Comparison of ENCODE assay signal across 24 cellular contexts in the genomic region with DNA sequence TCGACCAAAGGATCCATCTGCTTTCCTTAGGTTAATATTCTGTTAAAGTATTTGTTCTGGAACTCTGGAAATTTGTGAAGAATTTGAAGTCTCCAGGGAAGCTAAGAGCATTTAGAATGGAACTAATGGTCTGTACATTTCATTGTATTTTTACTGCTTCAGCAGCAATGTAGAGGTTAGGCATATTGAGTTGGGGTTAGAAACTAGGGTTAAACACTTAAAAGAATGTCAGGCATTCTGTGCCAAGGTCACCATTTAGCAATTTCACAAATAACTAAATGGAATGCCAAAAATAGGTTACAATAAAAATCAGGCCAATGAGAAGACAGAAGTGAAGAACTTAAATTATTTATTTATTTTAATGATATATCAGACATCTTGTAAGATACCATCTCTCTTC.
"Had no signal": no experiment of that assay in that cellular context is flagged by ENCODE, and none has a peak within 500 bp of the region (broad histone marks: within the 10 kb centered on the region; RNA-seq: fewer than 3 reads in every experiment).

No MANE protein-coding gene starts in this region.

- H3K4me3 ChIP-seq: heart right ventricle, hepatocyte, left ventricle myocardium inferior, lung, psoas muscle, right atrium auricular region, right lobe of liver, skin epidermis, tibial nerve, upper lobe of left lung had no signal

- H2AFZ ChIP-seq: hepatocyte, parathyroid adenoma had no signal

- H3K27ac Mint-ChIP-seq: naive thymus-derived CD8-positive, alpha-beta T cell; stimulated activated effector memory CD8-positive, alpha-beta T cell treated with anti-CD3 and anti-CD28 coated beads, Interleukin-12 subunit alpha, Interleukin-12 subunit beta, amount 100 ng/mL, for 72 hours; stimulated activated naive CD8-positive, alpha-beta T cell treated with anti-CD3 and anti-CD28 coated beads, Interleukin-15, amount 100 ng/mL, for 72 hours had no signal

- H3K9ac ChIP-seq: parathyroid adenoma had no signal

- DNase-seq: heart right ventricle; islet precursor cell; left ventricle myocardium inferior; naive thymus-derived CD8-positive, alpha-beta T cell; nucleus accumbens; psoas muscle; right lobe of liver; stimulated activated CD4-positive, alpha-beta T cell treated with anti-CD3 and anti-CD28 coated beads, Interleukin-12 subunit alpha, Interleukin-12 subunit beta, amount 100 ng/mL, for 4 hours; stimulated activated CD4-positive, alpha-beta T cell treated with anti-CD3 and anti-CD28 coated beads, Interleukin-15, amount 100 ng/mL, for 24 hours; stimulated activated CD4-positive, alpha-beta T cell treated with anti-CD3 and anti-CD28 coated beads, Interleukin-2, amount 100 ng/mL, for 24 hours; stimulated activated CD4-positive, alpha-beta T cell treated with anti-CD3 and anti-CD28 coated beads, Interleukin-4, amount 100 ng/mL, for 1 hour; stimulated activated naive CD4-positive, alpha-beta T cell treated with Interleukin-2 at 50 U/mL for 16 hours; stimulated activated naive CD8-positive, alpha-beta T cell treated with anti-CD3 and anti-CD28 coated beads, Interleukin-15, amount 100 ng/mL, for 72 hours; substantia nigra; upper lobe of left lung had no signal

- H3K4me1 Mint-ChIP-seq: naive thymus-derived CD8-positive, alpha-beta T cell; neural crest cell; stimulated activated effector memory CD8-positive, alpha-beta T cell treated with anti-CD3 and anti-CD28 coated beads, Interleukin-12 subunit alpha, Interleukin-12 subunit beta, amount 100 ng/mL, for 72 hours; stimulated activated naive CD8-positive, alpha-beta T cell treated with anti-CD3 and anti-CD28 coated beads, Interleukin-15, amount 100 ng/mL, for 72 hours had no signal

- H3K36me3 Mint-ChIP-seq: naive thymus-derived CD8-positive, alpha-beta T cell; stimulated activated effector memory CD8-positive, alpha-beta T cell treated with anti-CD3 and anti-CD28 coated beads, Interleukin-12 subunit alpha, Interleukin-12 subunit beta, amount 100 ng/mL, for 72 hours had no signal

- H3K27ac ChIP-seq: heart right ventricle, hepatocyte, left ventricle myocardium inferior, parathyroid adenoma, psoas muscle, right atrium auricular region, right lobe of liver, skin epidermis, tibial nerve, upper lobe of left lung had no signal

- H3K4me1 ChIP-seq: heart right ventricle, left ventricle myocardium inferior, parathyroid adenoma, psoas muscle, right atrium auricular region, upper lobe of left lung had no signal

- H3K36me3 ChIP-seq: heart right ventricle, left ventricle myocardium inferior, right atrium auricular region, right lobe of liver, tibial nerve, upper lobe of left lung had no signal

- H3K9me3 ChIP-seq: heart right ventricle, left ventricle myocardium inferior, psoas muscle, right atrium auricular region, right lobe of liver, tibial nerve, upper lobe of left lung had no signal

- H3K27me3 Mint-ChIP-seq: stimulated activated naive CD8-positive, alpha-beta T cell treated with anti-CD3 and anti-CD28 coated beads, Interleukin-15, amount 100 ng/mL, for 72 hours had no signal

- H3K9me3 Mint-ChIP-seq: nephron; neural crest cell; stimulated activated naive CD8-positive, alpha-beta T cell treated with anti-CD3 and anti-CD28 coated beads, Interleukin-15, amount 100 ng/mL, for 72 hours had no signal

- H3K27me3 ChIP-seq: heart right ventricle, hepatocyte, right atrium auricular region, right lobe of liver, tibial nerve, upper lobe of left lung had no signal

- H3K4me3 Mint-ChIP-seq: naive thymus-derived CD8-positive, alpha-beta T cell; nephron; neural crest cell; stimulated activated effector memory CD8-positive, alpha-beta T cell treated with anti-CD3 and anti-CD28 coated beads, Interleukin-12 subunit alpha, Interleukin-12 subunit beta, amount 100 ng/mL, for 72 hours; stimulated activated naive CD8-positive, alpha-beta T cell treated with anti-CD3 and anti-CD28 coated beads, Interleukin-15, amount 100 ng/mL, for 72 hours had no signal

- H3K4me2 ChIP-seq: hepatocyte had no signal

- H3K79me2 ChIP-seq: hepatocyte, parathyroid adenoma had no signal
